In genomic region chr11:130023204-130023603, GRCh38 we compare ENCODE assay signal across 8 cellular contexts. TPM values are rescaled to one million over a fixed set of nuclear protein-coding genes. Genes with fewer than 3 reads are reported as not detected.
A peak's percentile ranks its signal among the peaks of the same experiment; 100 is the strongest.
DNase-seq lines count a peak whose midpoint lies in the region; ATAC-seq and TF ChIP-seq lines count a peak whose summit lies in the region.

No MANE protein-coding gene starts in this region.

- H3K4me1 Mint-ChIP-seq in nephron progenitor cell: peaks cover 17% of the 10 kb centered on the region

- H3K9me3 ChIP-seq in spleen: peaks cover 0 to 6% (median 0%) of the 10 kb centered on the region in 8 donors

- 23 to 60% (median 44%) methylated on average over 2 of the region's 2 CpGs for WGBS in spleen, 5 donors

- H3K9me3 Mint-ChIP-seq in nephron progenitor cell: peaks cover 19% of the 10 kb centered on the region

- peaks cover 0 to 48% (median 0%) of the 10 kb centered on the region in 7 donors for H3K27me3 ChIP-seq in spleen (replicated peaks in 1 of 7)

- no peak for TF ChIP-seq POLR2A in spleen (IDR thresholded peaks at IDR 0.05)

- ATAC-seq in GM18868 (IDR thresholded peaks at IDR 0.05; ENCODE audit: unreplicated experiment) (peak; percentile 93), HG02885 (IDR thresholded peaks at IDR 0.05; ENCODE audit: poor library complexity, unreplicated experiment) (peak; percentile 93)

- H3K36me3 ChIP-seq in spleen: no peaks in the 10 kb centered on the region

- DNase-seq in RKO (ENCODE audit: low spot score) (peak; percentile 43), nephron progenitor cell (peak; percentile 13), spleen (no peak), NCI-H146 (lab: John Stamatoyannopoulos, UW) (no peak)
- DNase-seq in stimulated activated CD4-positive, alpha-beta T cell treated with anti-CD3 and anti-CD28 coated beads, Interleukin-2, amount 100 ng/mL, for 24 hours: no peak
- DNase-seq in stimulated activated CD8-positive, alpha-beta memory T cell treated with anti-CD3 and anti-CD28 coated beads, Interleukin-4, amount 100 ng/mL, for 48 hours: no peak

- no peak for TF ChIP-seq CTCF in nephron progenitor cell (IDR thresholded peaks at IDR 0.05)
- no peak for TF ChIP-seq CTCF in spleen (IDR thresholded peaks at IDR 0.05 in 8 of 11, conservative IDR thresholded peaks at IDR 0.05 in 3 of 11)

- H3K27me3 Mint-ChIP-seq in nephron progenitor cell (ENCODE audit: low read depth, poor library complexity): peaks cover 2% of the 10 kb centered on the region

- H3K4me3 ChIP-seq in spleen: no peak overlapping the region

- H3K4me3 Mint-ChIP-seq in nephron progenitor cell: no peak overlapping the region

- no peak overlapping the region for H3K27ac ChIP-seq in spleen

- intact Hi-C loops in spleen (cut with DNase I; ENCODE audit: low total_unique reads): no loop called here

- H3K4me1 ChIP-seq in spleen: peaks cover 0 to 11% (median 6%) of the 10 kb centered on the region in 6 donors

- no peaks in the 10 kb centered on the region for H3K36me3 Mint-ChIP-seq in nephron progenitor cell (ENCODE audit: low read depth)

- peak overlapping the region; percentile 23 for H3K27ac Mint-ChIP-seq in nephron progenitor cell

RNA-seq across cellular contexts. Expression of gene PRDM10, which starts 20.6 kb away (rescaled TPM):
- 10 to 100 TPM in 6 of 7 donors, 1 to 10 TPM in 1; 9.0 to 16.2 (median 12.4) TPM for total RNA-seq in spleen
- polyA plus RNA-seq in spleen: 1 to 10 TPM; 1.6 to 2.7 (median 2.5) TPM

RNA-seq across cellular contexts. Expression of gene APLP2, which starts 46.5 kb away (rescaled TPM):
- 100 to 1,000 TPM; 140 to 248 (median 183) TPM for total RNA-seq in spleen
- 10 to 100 TPM; 47.4 to 59.5 (median 50.2) TPM for polyA plus RNA-seq in spleen

Comparison
In these comparisons a context has a peak if more than half of its experiments do, and no peak if none do; other contexts are left out.
1. DNase-seq: peak in RKO (single experiment) and nephron progenitor cell (single experiment); none in spleen (single experiment), NCI-H146 (single experiment), stimulated activated CD4-positive, alpha-beta T cell treated with anti-CD3 and anti-CD28 coated beads, Interleukin-2, amount 100 ng/mL, for 24 hours (0 of 2) and stimulated activated CD8-positive, alpha-beta memory T cell treated with anti-CD3 and anti-CD28 coated beads, Interleukin-4, amount 100 ng/mL, for 48 hours (single experiment).